8 cellular contexts compared by ENCODE assay signal in the genomic region with DNA sequence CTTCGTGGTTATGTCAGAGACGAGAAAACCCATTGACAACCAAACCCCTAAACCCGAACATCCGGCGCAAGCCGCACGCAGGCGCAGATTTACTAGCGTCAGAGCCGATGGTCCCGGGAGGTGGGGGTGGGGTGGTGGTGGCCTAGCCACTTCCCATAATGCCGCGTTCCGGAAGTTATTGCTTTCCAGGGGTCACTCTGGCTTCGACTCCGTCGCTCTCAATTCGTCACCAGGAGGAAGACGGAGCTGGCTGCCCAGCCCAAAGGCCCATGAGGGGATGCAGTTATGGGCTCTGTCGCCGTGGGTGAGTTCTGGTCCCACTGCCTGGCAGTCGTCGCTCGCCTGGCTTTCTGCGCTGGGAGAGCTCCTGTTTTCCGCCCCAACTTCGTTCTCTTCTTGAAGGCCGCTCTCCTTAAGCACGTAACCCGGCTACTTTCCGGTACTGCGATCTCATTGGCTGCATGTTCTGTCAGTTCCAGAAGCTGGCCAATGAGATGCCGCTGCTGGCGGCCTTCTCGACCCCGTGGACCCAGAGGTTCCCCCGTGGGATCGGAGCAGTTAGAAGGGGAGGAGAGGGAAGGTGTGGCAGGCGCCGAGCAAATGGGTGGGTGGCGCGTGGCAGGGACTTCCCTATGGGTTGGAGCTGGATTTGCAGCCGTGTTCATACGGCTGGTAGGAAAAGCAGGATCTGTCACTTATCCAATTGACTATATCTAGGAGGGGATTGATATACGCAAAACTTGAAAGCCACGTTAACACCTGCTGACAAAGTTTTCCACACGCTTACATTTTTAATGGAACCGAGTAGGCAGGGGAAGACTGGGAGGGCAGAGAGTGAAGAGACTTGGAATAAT. TPM values are rescaled to one million over a fixed set of nuclear protein-coding genes. Genes with fewer than 3 reads are reported as not detected.
A peak's percentile ranks its signal among the peaks of the same experiment; 100 is the strongest.
DNase-seq lines count a peak whose midpoint lies in the region; ATAC-seq and TF ChIP-seq lines count a peak whose summit lies in the region.

A gene (plus strand): TSS at position 195 of the 854 bp plus-strand sequence. CDS start 3,246 bp downstream, outside the sequence.

- H3K4me1 ChIP-seq in Karpas-422 (ENCODE audit: low read length) (peaks cover 35% of the 10 kb centered on the region), esophagus squamous epithelium (peaks cover 2 to 35% (median 16%) of the 10 kb centered on the region in 3 donors)

- DNase-seq in DMS79 treated with DMSO at 0.1 percent for 48 hours (lab: John Stamatoyannopoulos, UW) (peak; percentile 92), Karpas-422 (peak; percentile 99), RKO (ENCODE audit: low spot score) (peak; percentile 96), activated T-helper 1 cell treated with Interleukin-2 at 50 U/mL for 16 hours (ENCODE audit: low read depth) (peak; percentile 87), esophagus squamous epithelium (lab: John Stamatoyannopoulos, UW) (peak; percentile 71), myocyte (ENCODE audit: low read depth) (peak; percentile 99)
- peak; percentile 86 to 90 for DNase-seq in stimulated activated CD8-positive, alpha-beta memory T cell treated with anti-CD3 and anti-CD28 coated beads, Interleukin-7, amount 100 ng/mL, for 48 hours (ENCODE audit: extremely low read depth in 1 of 2, low read depth in 1 of 2)

- H3K27ac ChIP-seq in Karpas-422 (ENCODE audit: low read length), result peak within 1 kb of the TSS; percentile 80
- peak within 1 kb of the TSS; percentile 97 to 100 (median 98) for H3K27ac ChIP-seq in esophagus squamous epithelium

- peak within 1 kb of the TSS; percentile 76 for H3K4me2 ChIP-seq in Karpas-422 (ENCODE audit: low read depth, low read length, poor library complexity, severe bottlenecking)

- H3K36me3 ChIP-seq in Karpas-422 (ENCODE audit: insufficient read depth, low read length) (peaks cover 3% of the 10 kb centered on the region; the same call in 1 of the 2 replicates), esophagus squamous epithelium (peaks cover 0 to 17% (median 0%) of the 10 kb centered on the region in 3 donors)

- TF ChIP-seq POLR2A in esophagus squamous epithelium (IDR thresholded peaks at IDR 0.05), result peak in 2 of 4 donors; percentile 32 to 50

- intact Hi-C loops in esophagus squamous epithelium (cut with DNase I), result no loop called here

- no peaks in the 10 kb centered on the region for H3K9me2 ChIP-seq in Karpas-422 (replicated peaks; ENCODE audit: insufficient read depth, low read length)

- no peaks in the 10 kb centered on the region for H4K20me1 ChIP-seq in Karpas-422 (ENCODE audit: insufficient read depth, low read depth, low read length)

- peaks cover 53% of the 10 kb centered on the region for H3K79me2 ChIP-seq in Karpas-422 (ENCODE audit: low read length)

- H3K9ac ChIP-seq in Karpas-422 (ENCODE audit: low read length), result peak within 1 kb of the TSS; percentile 76

- peak within 1 kb of the TSS; percentile 74 for H2AFZ ChIP-seq in Karpas-422 (ENCODE audit: low read length)

- peak; percentile 95 for ATAC-seq in GM21825 (IDR thresholded peaks at IDR 0.05; ENCODE audit: unreplicated experiment)

- H3K4me3 ChIP-seq in Karpas-422 (ENCODE audit: low read length) (peak within 1 kb of the TSS; percentile 72), esophagus squamous epithelium (peak within 1 kb of the TSS; percentile 49 to 94 (median 79))

- peak in 3 of 6 experiments; percentile 31 to 54 (median 47) for TF ChIP-seq CTCF in esophagus squamous epithelium (IDR thresholded peaks at IDR 0.05)

- 0 to 1% methylated on average over 14 to 30 of the region's 48 CpGs for WGBS in esophagus squamous epithelium, 2 donors

- H3K9me3 ChIP-seq in Karpas-422 (ENCODE audit: low read length), result no peaks in the 10 kb centered on the region
- no peaks in the 10 kb centered on the region for H3K9me3 ChIP-seq in esophagus squamous epithelium

- H3K27me3 ChIP-seq in Karpas-422 (ENCODE audit: low read length), result no peaks in the 10 kb centered on the region
- no peaks in the 10 kb centered on the region for H3K27me3 ChIP-seq in esophagus squamous epithelium

RNA-seq across cellular contexts. Expression of the gene that starts here (rescaled TPM):
- total RNA-seq in Karpas-422 (2014; rRNA removed; shearing (Covaris generic); ENCODE audit: low replicate concordance), result 16.2 and 27.3 TPM in 2 replicates
- total RNA-seq in esophagus squamous epithelium (10 to 100 TPM; 14.9 to 44.3 (median 27.9) TPM), myocyte (39.2 and 47.8 TPM in 2 replicates)
- polyA plus RNA-seq in myocyte (2012), result 12.0 TPM

Comparison
In these comparisons a context has a peak if more than half of its experiments do, and no peak if none do; other contexts are left out.
1. Peak in every context shown above with its lines: DNase-seq, ATAC-seq, H3K4me3 ChIP-seq and H3K27ac ChIP-seq.